ENCODE assay signal across 15 cellular contexts in genomic region chr2:40452-40851, GRCh38.
"Had no signal": no experiment of that assay in that cellular context is flagged by ENCODE, and none has a peak within 500 bp of the region (broad histone marks: within the 10 kb centered on the region; RNA-seq: fewer than 3 reads in every experiment).

No MANE protein-coding gene starts in this region.

- H3K4me3 ChIP-seq: coronary artery, dorsolateral prefrontal cortex, esophagus muscularis mucosa, mucosa of descending colon, ovary, right atrium auricular region, smooth muscle cell had no signal

- DNase-seq: dorsolateral prefrontal cortex; effector CD8-positive, alpha-beta T cell; foreskin fibroblast; immature natural killer cell; left colon; mucosa of descending colon; naive thymus-derived CD8-positive, alpha-beta T cell; ovary; stimulated activated CD4-positive, alpha-beta T cell treated with anti-CD3 and anti-CD28 coated beads, Interleukin-2, amount 100 ng/mL, for 48 hours; stimulated activated naive CD4-positive, alpha-beta T cell treated with Interleukin-2 at 50 U/mL for 16 hours had no signal

- H3K27ac ChIP-seq: coronary artery, dorsolateral prefrontal cortex, esophagus muscularis mucosa, ovary, right atrium auricular region had no signal

- H3K27me3 ChIP-seq: ovary had no signal

- H3K9me3 Mint-ChIP-seq: immature natural killer cell; naive thymus-derived CD8-positive, alpha-beta T cell; type B pancreatic cell had no signal

- ATAC-seq: left colon; mucosa of descending colon; naive thymus-derived CD8-positive, alpha-beta T cell had no signal

- H3K9me3 ChIP-seq: mucosa of descending colon, ovary, right atrium auricular region had no signal

- H3K36me3 ChIP-seq: esophagus muscularis mucosa, ovary, right atrium auricular region had no signal

- H3K27ac Mint-ChIP-seq: immature natural killer cell, type B pancreatic cell had no signal

- H3K4me3 Mint-ChIP-seq: immature natural killer cell; naive thymus-derived CD8-positive, alpha-beta T cell; type B pancreatic cell had no signal

- H3K36me3 Mint-ChIP-seq: type B pancreatic cell had no signal

- H3K4me2 ChIP-seq: smooth muscle cell had no signal
